ENCODE assay signal across 7 cellular contexts in genomic region chr1:229624906-229625871, GRCh38. TPM values are rescaled to one million over a fixed set of nuclear protein-coding genes. Genes with fewer than 3 reads are reported as not detected.
DNase-seq lines count a peak whose midpoint lies in the region; ATAC-seq, FAIRE-seq and TF ChIP-seq lines count a peak whose summit lies in the region.

No MANE protein-coding gene starts in this region.

- H3K4me3 ChIP-seq in WERI-Rb-1 (ENCODE audit: low read depth, low read length): peak overlapping the region; percentile 72
- H3K4me3 ChIP-seq in cardiac fibroblast (replicated peaks in 1 of 2; ENCODE audit: low read depth in 2 of 2, low read length in 2 of 2): peak overlapping the region; percentile 84 to 95
- H3K4me3 ChIP-seq in kidney (ENCODE audit: low read length in 2 of 2): peak overlapping the region; percentile 87 to 90

- H3K4me1 ChIP-seq in kidney (ENCODE audit: control insufficient read depth in 1 of 2, insufficient read depth in 1 of 2, low read depth in 1 of 2, low read length in 2 of 2): peaks cover 5 to 9% of the 10 kb centered on the region in 2 donors

- intact Hi-C loops in kidney (cut with DNase I): no loop called here

- ATAC-seq in GM18498 (IDR thresholded peaks at IDR 0.05; ENCODE audit: unreplicated experiment) (peak; percentile 50), HG02642 (IDR thresholded peaks at IDR 0.05; ENCODE audit: poor library complexity, unreplicated experiment) (peak; percentile 49)

- TF ChIP-seq CTCF in WERI-Rb-1 (IDR thresholded peaks at IDR 0.05; ENCODE audit: low read depth, low read length) (no peak), cardiac fibroblast (IDR thresholded peaks at IDR 0.05; ENCODE audit: low read depth, low read length) (no peak), kidney (IDR thresholded peaks at IDR 0.05; ENCODE audit: borderline replicate concordance, extremely low read depth, insufficient read depth) (no peak)

- H3K9ac ChIP-seq in kidney (ENCODE audit: low read length in 2 of 2): peak overlapping the region; percentile 63 to 74

- DNase-seq in NCI-H128 (lab: John Stamatoyannopoulos, UW; ENCODE audit: unreplicated experiment): peak; percentile 28
- peak; percentile 24 for DNase-seq in WERI-Rb-1
- peak; percentile 40 to 48 for DNase-seq in cardiac fibroblast (ENCODE audit: low read depth in 2 of 2)
- peak; percentile 89 for DNase-seq in kidney
- peak; percentile 73 for DNase-seq in stimulated activated CD4-positive, alpha-beta T cell treated with anti-CD3 and anti-CD28 coated beads, Interleukin-15, amount 100 ng/mL, for 24 hours

- no peaks in the 10 kb centered on the region for H3K9me3 ChIP-seq in WERI-Rb-1 (ENCODE audit: severe bottlenecking)
- no peaks in the 10 kb centered on the region for H3K9me3 ChIP-seq in kidney (ENCODE audit: control insufficient read depth in 1 of 2, low read length in 2 of 2)

- H3K27me3 ChIP-seq in WERI-Rb-1 (ENCODE audit: insufficient read depth, low read depth, severe bottlenecking): no peaks in the 10 kb centered on the region

- peak overlapping the region; percentile 58 for H3K27ac ChIP-seq in WERI-Rb-1
- peak overlapping the region in 1 of 2 donors; percentile 63 for H3K27ac ChIP-seq in kidney (ENCODE audit: low read depth in 2 of 2, low read length in 2 of 2)

- no peak for FAIRE-seq in kidney (lab: Jason Lieb, UNC)

- H3K36me3 ChIP-seq in WERI-Rb-1 (no peaks in the 10 kb centered on the region), kidney (ENCODE audit: control insufficient read depth in 1 of 2, insufficient read depth in 2 of 2, low read length in 2 of 2) (no peaks in the 10 kb centered on the region)

RNA-seq across cellular contexts. Expression of gene TAF5L, which starts 0.7 kb away (rescaled TPM):
- total RNA-seq in kidney: 19.6 TPM
- 7.1 TPM for polyA plus RNA-seq in kidney (ENCODE audit: insufficient read depth, low read depth, low replicate concordance)

RNA-seq across cellular contexts. Expression of gene URB2, which starts 0.9 kb away (rescaled TPM):
- 8.3 TPM for total RNA-seq in kidney
- 1.4 TPM for polyA plus RNA-seq in kidney (ENCODE audit: insufficient read depth, low read depth, low replicate concordance)

Comparison
In these comparisons a context has a peak if more than half of its experiments do, and no peak if none do; other contexts are left out.
1. DNase-seq: peak in every context shown above with its lines; median percentile 89 in kidney; 73 in stimulated activated CD4-positive, alpha-beta T cell treated with anti-CD3 and anti-CD28 coated beads, Interleukin-15, amount 100 ng/mL, for 24 hours; 44 in cardiac fibroblast; 28 in NCI-H128; 24 in WERI-Rb-1.